13 cellular contexts compared by ENCODE assay signal in the genomic region with DNA sequence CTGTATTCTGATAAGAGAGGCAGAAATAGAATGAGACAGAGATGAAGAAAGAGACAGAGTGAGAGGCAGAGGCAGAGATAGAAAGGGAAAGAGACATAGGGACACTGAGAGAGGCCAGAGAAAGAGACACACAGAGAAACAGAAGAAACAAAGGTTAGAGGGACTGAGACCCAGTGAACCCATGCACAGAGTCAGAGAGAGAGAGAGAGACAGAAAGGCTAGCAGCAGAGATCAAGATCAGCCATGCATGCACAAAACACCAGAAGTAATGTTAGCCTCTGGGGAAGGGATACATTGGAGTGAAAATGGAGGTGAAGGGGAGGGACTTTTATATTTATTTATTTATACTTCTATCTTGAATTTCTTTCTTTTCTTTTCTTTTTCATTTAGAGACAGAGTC. TPM values are rescaled to one million over a fixed set of nuclear protein-coding genes. Genes with fewer than 3 reads are reported as not detected.
DNase-seq lines count a peak whose midpoint lies in the region; ATAC-seq, FAIRE-seq and TF ChIP-seq lines count a peak whose summit lies in the region.
"Had no signal": no experiment of that assay in that cellular context is flagged by ENCODE, and none has a peak within 500 bp of the region (broad histone marks: within the 10 kb centered on the region; RNA-seq: fewer than 3 reads in every experiment).

No MANE protein-coding gene starts in this region.

- peaks cover 4% of the 10 kb centered on the region for H3K4me1 Mint-ChIP-seq in activated T-helper 2 cell treated with anti-CD3 and anti-CD28 coated beads, Interferon-gamma antibody, Interleukin-2, Interleukin-4, amounts not matched to agents 10 μg/mL and 5 μg/mL and 100 μg/mL, durations not matched to agents 14 hours and 24 hours and 36 hours (ENCODE audit: low read depth)

- H2AFZ ChIP-seq in hepatocyte, result no peak overlapping the region
- H2AFZ ChIP-seq: GM23338 had no signal

- H3K4me3 Mint-ChIP-seq in activated T-helper 2 cell treated with anti-CD3 and anti-CD28 coated beads, Interferon-gamma antibody, Interleukin-2, Interleukin-4, amounts not matched to agents 10 μg/mL and 5 μg/mL and 100 μg/mL, durations not matched to agents 14 hours and 24 hours and 36 hours (ENCODE audit: low read depth), result no peak overlapping the region
- H3K4me3 Mint-ChIP-seq: activated CD8-positive, alpha-beta T cell treated with anti-CD3 and anti-CD28 coated beads, Interleukin-2, amount 10 ng/mL, durations not matched to agents 7 days and 5 days; GM23338; IgD-negative memory B cell; stimulated activated naive CD8-positive, alpha-beta T cell treated with anti-CD3 and anti-CD28 coated beads, Interleukin-15, amount 100 ng/mL, for 72 hours had no signal

- H3K27ac ChIP-seq in hepatocyte, result peak overlapping the region; percentile 99
- no peak overlapping the region for H3K27ac ChIP-seq in breast epithelium

- peak; percentile 86 for FAIRE-seq in GM12891 (lab: Jason Lieb, UNC)

- DNase-seq in GM12891 (ENCODE audit: insufficient read length, low spot score) (no peak), hepatocyte (ENCODE audit: low spot score) (no peak), glomerular visceral epithelial cell (ENCODE audit: extremely low spot score) (no peak), breast epithelium (ENCODE audit: low spot score in 2 of 2) (no peak)
- no peak for DNase-seq in stimulated activated CD4-positive, alpha-beta T cell treated with anti-CD3 and anti-CD28 coated beads, Interleukin-2, amount 100 ng/mL, for 24 hours
- DNase-seq in activated T-helper 2 cell treated with anti-CD3 and anti-CD28 coated beads, Interferon-gamma antibody, Interleukin-2, Interleukin-4, amounts not matched to agents 10 μg/mL and 5 μg/mL and 100 μg/mL, durations not matched to agents 14 hours and 24 hours and 36 hours (ENCODE audit: low spot score), result no peak
- DNase-seq: activated CD8-positive, alpha-beta T cell treated with anti-CD3 and anti-CD28 coated beads, Interleukin-2, amount 10 ng/mL, durations not matched to agents 7 days and 5 days; effector CD8-positive, alpha-beta T cell; stimulated activated naive CD8-positive, alpha-beta T cell treated with anti-CD3 and anti-CD28 coated beads, Interleukin-15, amount 100 ng/mL, for 72 hours had no signal

- H3K27me3 ChIP-seq in hepatocyte, result no peaks in the 10 kb centered on the region
- H3K27me3 ChIP-seq in breast epithelium, result no peaks in the 10 kb centered on the region

- intact Hi-C loops in activated T-helper 2 cell treated with anti-CD3 and anti-CD28 coated beads, Interferon-gamma antibody, Interleukin-2, Interleukin-4, amounts not matched to agents 10 μg/mL and 5 μg/mL and 100 μg/mL, durations not matched to agents 14 hours and 24 hours and 36 hours (cut with micrococcal nuclease), result no loop called here
- intact Hi-C loops in breast epithelium (cut with DNase I; ENCODE audit: low total_unique reads), result no loop called here

- H3K79me2 ChIP-seq in hepatocyte, result no peaks in the 10 kb centered on the region

- no peak for TF ChIP-seq CTCF in hepatocyte (IDR thresholded peaks at IDR 0.05; ENCODE audit: poor library complexity)
- TF ChIP-seq CTCF in breast epithelium (IDR thresholded peaks at IDR 0.05), result no peak

- H3K36me3 Mint-ChIP-seq in activated T-helper 2 cell treated with anti-CD3 and anti-CD28 coated beads, Interferon-gamma antibody, Interleukin-2, Interleukin-4, amounts not matched to agents 10 μg/mL and 5 μg/mL and 100 μg/mL, durations not matched to agents 14 hours and 24 hours and 36 hours (ENCODE audit: low read depth), result no peaks in the 10 kb centered on the region
- H3K36me3 Mint-ChIP-seq: IgD-negative memory B cell had no signal

- no peak for TF ChIP-seq POLR2A in GM12891 (IDR thresholded peaks at IDR 0.05; ENCODE audit: low read depth, low read length)
- TF ChIP-seq POLR2A in breast epithelium (IDR thresholded peaks at IDR 0.05), result no peak

- peaks cover 52% of the 10 kb centered on the region for H3K4me1 ChIP-seq in hepatocyte (ENCODE audit: insufficient read depth)
- H3K4me1 ChIP-seq in breast epithelium, result peaks cover 0 to 7% of the 10 kb centered on the region in 2 donors

- no peaks in the 10 kb centered on the region for H3K36me3 ChIP-seq in hepatocyte (replicated peaks; ENCODE audit: insufficient read depth, low read depth)
- H3K36me3 ChIP-seq in breast epithelium, result no peaks in the 10 kb centered on the region

- no peaks in the 10 kb centered on the region for H3K9me3 Mint-ChIP-seq in activated T-helper 2 cell treated with anti-CD3 and anti-CD28 coated beads, Interferon-gamma antibody, Interleukin-2, Interleukin-4, amounts not matched to agents 10 μg/mL and 5 μg/mL and 100 μg/mL, durations not matched to agents 14 hours and 24 hours and 36 hours
- H3K9me3 Mint-ChIP-seq: GM23338; stimulated activated naive CD8-positive, alpha-beta T cell treated with anti-CD3 and anti-CD28 coated beads, Interleukin-15, amount 100 ng/mL, for 72 hours had no signal

- H3K9me2 ChIP-seq in hepatocyte (replicated peaks; ENCODE audit: insufficient read depth), result no peaks in the 10 kb centered on the region

- H3K9me3 ChIP-seq in hepatocyte (ENCODE audit: low read depth) (no peaks in the 10 kb centered on the region), breast epithelium (no peaks in the 10 kb centered on the region)

- H3K27me3 Mint-ChIP-seq in activated T-helper 2 cell treated with anti-CD3 and anti-CD28 coated beads, Interferon-gamma antibody, Interleukin-2, Interleukin-4, amounts not matched to agents 10 μg/mL and 5 μg/mL and 100 μg/mL, durations not matched to agents 14 hours and 24 hours and 36 hours (ENCODE audit: low read depth), result no peaks in the 10 kb centered on the region
- H3K27me3 Mint-ChIP-seq: stimulated activated naive CD8-positive, alpha-beta T cell treated with anti-CD3 and anti-CD28 coated beads, Interleukin-15, amount 100 ng/mL, for 72 hours had no signal

- no peaks in the 10 kb centered on the region for H4K20me1 ChIP-seq in hepatocyte (ENCODE audit: insufficient read depth, poor library complexity, severe bottlenecking)

- no peak overlapping the region for H3K4me2 ChIP-seq in hepatocyte
- H3K4me2 ChIP-seq: GM23338 had no signal

- ATAC-seq in GM21390 (IDR thresholded peaks at IDR 0.05; ENCODE audit: unreplicated experiment), result peak; percentile 60
- ATAC-seq in HG03354 (IDR thresholded peaks at IDR 0.05; ENCODE audit: poor library complexity, severe bottlenecking, unreplicated experiment), result peak; percentile 41
- ATAC-seq: activated CD8-positive, alpha-beta T cell treated with anti-CD3 and anti-CD28 coated beads, Interleukin-2, amount 10 ng/mL, durations not matched to agents 7 days and 5 days; GM23338; stimulated activated naive CD8-positive, alpha-beta T cell treated with anti-CD3 and anti-CD28 coated beads, Interleukin-15, amount 100 ng/mL, for 72 hours had no signal

- no peak overlapping the region for H3K4me3 ChIP-seq in hepatocyte
- H3K4me3 ChIP-seq in breast epithelium, result no peak overlapping the region
- H3K4me3 ChIP-seq: GM23338 had no signal

- no peak overlapping the region for H3K27ac Mint-ChIP-seq in activated T-helper 2 cell treated with anti-CD3 and anti-CD28 coated beads, Interferon-gamma antibody, Interleukin-2, Interleukin-4, amounts not matched to agents 10 μg/mL and 5 μg/mL and 100 μg/mL, durations not matched to agents 14 hours and 24 hours and 36 hours
- H3K27ac Mint-ChIP-seq: activated CD8-positive, alpha-beta T cell treated with anti-CD3 and anti-CD28 coated beads, Interleukin-2, amount 10 ng/mL, durations not matched to agents 7 days and 5 days; GM23338; IgD-negative memory B cell had no signal

TF ChIP-seq in GM12891, 5 proteins besides CTCF, POLR2A, EP300 and RAD21:
- TF ChIP-seq PAX5 (IDR thresholded peaks at IDR 0.05; ENCODE audit: insufficient read depth, low read length, severe bottlenecking) (peak; percentile 92), POU2F2 (IDR thresholded peaks at IDR 0.05; ENCODE audit: low read depth, low read length) (no peak), TAF1 (IDR thresholded peaks at IDR 0.05; ENCODE audit: low read depth, low read length) (no peak), SPI1 (IDR thresholded peaks at IDR 0.05; ENCODE audit: low read depth, low read length) (no peak)

RNA-seq across cellular contexts. Expression of gene SPARC, which starts 14.1 kb away (rescaled TPM):
- 51.5 TPM for polyA plus RNA-seq in GM12891 (2012; ENCODE audit: low read depth, missing spikeins)
- 4,086 and 4,089 TPM in 2 replicates for total RNA-seq in hepatocyte
- 15,889 and 16,729 TPM in 2 replicates for polyA plus RNA-seq in hepatocyte
- total RNA-seq in activated T-helper 2 cell treated with anti-CD3 and anti-CD28 coated beads, Interferon-gamma antibody, Interleukin-2, Interleukin-4, amounts not matched to agents 10 μg/mL and 5 μg/mL and 100 μg/mL, durations not matched to agents 14 hours and 24 hours and 36 hours, result 0.43 TPM in 1 of 2 replicates, not detected in the other
- total RNA-seq in breast epithelium, result 1,000 to 10,000 TPM in 1 of 3 donors, 100 to 1,000 TPM in 2; 220 to 2,507 (median 295) TPM
- total RNA-seq: activated CD8-positive, alpha-beta T cell treated with anti-CD3 and anti-CD28 coated beads, Interleukin-2, amount 10 ng/mL, durations not matched to agents 7 days and 5 days had no signal

RNA-seq across cellular contexts. Expression of gene ATOX1, which starts 57.6 kb away (rescaled TPM):
- 200 TPM for polyA plus RNA-seq in GM12891 (2012; ENCODE audit: low read depth, missing spikeins)
- total RNA-seq in hepatocyte (112 and 174 TPM in 2 replicates), breast epithelium (100 to 1,000 TPM; 119 to 138 (median 120) TPM)
- polyA plus RNA-seq in hepatocyte, result 333 and 348 TPM in 2 replicates
- 69.8 and 82.8 TPM in 2 replicates for total RNA-seq in activated T-helper 2 cell treated with anti-CD3 and anti-CD28 coated beads, Interferon-gamma antibody, Interleukin-2, Interleukin-4, amounts not matched to agents 10 μg/mL and 5 μg/mL and 100 μg/mL, durations not matched to agents 14 hours and 24 hours and 36 hours

Comparison
In these comparisons a context has a peak if more than half of its experiments do, and no peak if none do; other contexts are left out.
1. RNA of gene SPARC, which starts 14.1 kb away (total RNA-seq): 4,086 to 4,089 TPM in hepatocyte and 220 to 2,507 TPM in breast epithelium; 0.43 TPM in activated T-helper 2 cell treated with anti-CD3 and anti-CD28 coated beads, Interferon-gamma antibody, Interleukin-2, Interleukin-4, amounts not matched to agents 10 μg/mL and 5 μg/mL and 100 μg/mL, durations not matched to agents 14 hours and 24 hours and 36 hours; every median in the first group is over 100 times any median in the second.